In genomic region chr1:92536593-92537332, GRCh38 we compare ENCODE assay signal across 9 cellular contexts. TPM values are rescaled to one million over a fixed set of nuclear protein-coding genes. Genes with fewer than 3 reads are reported as not detected.
A peak's percentile ranks its signal among the peaks of the same experiment; 100 is the strongest.
DNase-seq lines count a peak whose midpoint lies in the region; ATAC-seq, FAIRE-seq and TF ChIP-seq lines count a peak whose summit lies in the region.
"Had no signal": no experiment of that assay in that cellular context is flagged by ENCODE, and none has a peak within 500 bp of the region (broad histone marks: within the 10 kb centered on the region; RNA-seq: fewer than 3 reads in every experiment).

No MANE protein-coding gene starts in this region.

- no peaks in the 10 kb centered on the region for H4K20me1 ChIP-seq in GM12878 (ENCODE audit: control insufficient read depth, insufficient read depth)

- H3K4me1 ChIP-seq in GM12878 (ENCODE audit: control insufficient read depth, insufficient read depth, low read length) (peaks cover 14% of the 10 kb centered on the region), spleen (peaks cover 12 to 35% (median 31%) of the 10 kb centered on the region in 6 donors)

- intact Hi-C loops in GM12878 (cut with micrococcal nuclease; ENCODE audit: unreplicated experiment) = loop anchor here (1.0 to 5.0 kb wide), 3 partner anchors 34 to 239 kb away; partner anchors contain the start of genes GFI1, GLMN and RPAP2
- intact Hi-C loops in spleen (cut with DNase I; ENCODE audit: low total_unique reads) = no loop called here

- WGBS in GM12878 (ENCODE audit: insufficient coverage, insufficient replicate concordance, low lambda C conversion rate, missing lambda C conversion rate) = 9% methylated on average over 3 of the region's 3 CpGs
- WGBS in spleen, 5 donors = 48 to 72% (median 55%) methylated on average over 3 of the region's 3 CpGs

- peak; percentile 41 for FAIRE-seq in GM12878 (lab: Jason Lieb, UNC)

- POLR2A ChIA-PET in GM12878 (lab: Charles Lee) = interaction anchor here (1.2 to 3.6 kb wide), 6 partner anchors 18 to 438 kb away, joined by 4 to 77 read pairs (median 10); partner anchors contain the start of gene GFI1

- CTCF ChIA-PET in GM12878 (lab: Yijun Ruan, JAX) = interaction anchor here (0.8 to 5.9 kb wide), 14 partner anchors 19 to 233 kb away, joined by 3 to 60 read pairs (median 6); partner anchors contain the start of gene GFI1

- in situ Hi-C loops in GM12878 (cut with MboI) = no loop called here

- no TSS peak for BruUV-seq in GM12878 (replicated peaks; lab: Mats Ljungman, UMichigan)

- ATAC-seq in GM19463 (IDR thresholded peaks at IDR 0.05; ENCODE audit: unreplicated experiment) (peak; percentile 59), HG03469 (IDR thresholded peaks at IDR 0.05; ENCODE audit: unreplicated experiment) (peak; percentile 62), GM12878 (peak; percentile 79)

- H3K4me3 ChIP-seq in GM12878 (no peak overlapping the region), spleen (no peak overlapping the region)

- TF ChIP-seq EP300 in GM12878 (IDR thresholded peaks at IDR 0.05; ENCODE audit: borderline replicate concordance in 1 of 2, control insufficient read depth in 1 of 2, low read depth in 2 of 2, low read length in 2 of 2) = peak; percentile 74 to 95; a peak in 3 of 4 replicates

- RAD21 ChIA-PET in GM12878 (lab: Charles Lee; ENCODE audit: unreplicated experiment) = interaction anchor here (0.7 to 3.6 kb wide), 21 partner anchors 17 to 227 kb away, joined by 3 to 138 read pairs (median 7); partner anchors contain the start of gene GFI1

- SMC1A ChIA-PET in GM12878 (lab: Charles Lee; ENCODE audit: uncharacterized antibody, unreplicated experiment) = interaction anchor here (0.7 to 3.6 kb wide), 28 partner anchors 11 to 234 kb away, joined by 3 to 100 read pairs (median 8); partner anchors contain the start of gene GFI1

- DNase-seq in Daoy (ENCODE audit: low read depth) = peak; percentile 35
- peak; percentile 82 for DNase-seq in GM12878 (ENCODE audit: low read depth, low spot score)
- DNase-seq in spleen = no peak
- no peak for DNase-seq in NCI-H1105 treated with DMSO at 0.1 percent for 48 hours (lab: John Stamatoyannopoulos, UW)
- DNase-seq in NCI-H748 (lab: John Stamatoyannopoulos, UW; ENCODE audit: unreplicated experiment) = no peak
- DNase-seq in activated CD8-positive, alpha-beta memory T cell treated with anti-CD3 and anti-CD28 coated beads, Interleukin-2, amount 50 U/mL, for 48 hours = no peak

- H3K27ac ChIP-seq in GM12878 (ENCODE audit: control insufficient read depth, insufficient read depth) = peak overlapping the region; percentile 33; the same call in 1 of the 2 replicates
- H3K27ac ChIP-seq in spleen = peak overlapping the region in 5 of 8 donors; percentile 22 to 62 (median 54)
- H3K27ac ChIP-seq: HL-60 had no signal

- no peak for TF ChIP-seq RAD21 in GM12878 (IDR thresholded peaks at IDR 0.05; ENCODE audit: insufficient read depth, low read depth, low read length)

- H3K9me3 ChIP-seq in GM12878 (replicated peaks; ENCODE audit: control insufficient read depth, insufficient read depth, low read length) (no peaks in the 10 kb centered on the region), spleen (peaks cover 0 to 6% (median 2%) of the 10 kb centered on the region in 8 donors)

- peak overlapping the region; percentile 34; the same call in 1 of the 2 replicates for H2AFZ ChIP-seq in GM12878 (ENCODE audit: control insufficient read depth, low read depth, low read length)

- H3K79me2 ChIP-seq in GM12878 (ENCODE audit: control insufficient read depth, insufficient read depth, low read length) = no peaks in the 10 kb centered on the region

- no peaks in the 10 kb centered on the region for H3K36me3 ChIP-seq in GM12878 (ENCODE audit: control insufficient read depth in 2 of 2, insufficient read depth in 2 of 2, low read length in 1 of 2)
- no peaks in the 10 kb centered on the region for H3K36me3 ChIP-seq in spleen

- H3K4me2 ChIP-seq in GM12878 (ENCODE audit: control insufficient read depth, insufficient read depth) = peak overlapping the region; percentile 76; the same call in 1 of the 2 replicates

- H3K27me3 ChIP-seq in GM12878 (replicated peaks in 1 of 2; ENCODE audit: control insufficient read depth in 2 of 2, insufficient read depth in 2 of 2, low read length in 1 of 2) (no peaks in the 10 kb centered on the region), spleen (replicated peaks in 1 of 7) (no peaks in the 10 kb centered on the region)

- TF ChIP-seq POLR2A in GM12878 (IDR thresholded peaks at IDR 0.05; ENCODE audit: low read depth, low read length) (no peak), spleen (IDR thresholded peaks at IDR 0.05) (no peak)

- peak overlapping the region; percentile 20 for H3K9ac ChIP-seq in GM12878 (ENCODE audit: control insufficient read depth, insufficient read depth, low read length)

- TF ChIP-seq CTCF in GM12878 (IDR thresholded peaks at IDR 0.05 in 2 of 3, conservative IDR thresholded peaks at IDR 0.05 in 1 of 3; ENCODE audit: control insufficient read depth in 2 of 3, extremely low read depth in 1 of 3, insufficient read depth in 1 of 3, low read depth in 3 of 3, low read length in 3 of 3) = no peak
- no peak for TF ChIP-seq CTCF in spleen (IDR thresholded peaks at IDR 0.05 in 8 of 11, conservative IDR thresholded peaks at IDR 0.05 in 3 of 11)

TF ChIP-seq in GM12878, 131 proteins besides CTCF, POLR2A, EP300 and RAD21 (continues in another document):
- no peak for TF ChIP-seq TAF1 (IDR thresholded peaks at IDR 0.05; ENCODE audit: borderline replicate concordance, low read depth, low read length)
- peak; percentile 74 for TF ChIP-seq NR2F1 (conservative IDR thresholded peaks at IDR 0.05)
- peak in 1 of 2 experiments; percentile 21; a peak in 1 of 4 replicates for TF ChIP-seq ETV6 (conservative IDR thresholded peaks at IDR 0.05 in 1 of 2, IDR thresholded peaks at IDR 0.05 in 1 of 2; ENCODE audit: borderline replicate concordance in 1 of 2, low read depth in 1 of 2)
- no peak for TF ChIP-seq LARP7 (IDR thresholded peaks at IDR 0.05)
- no peak for TF ChIP-seq PRDM15 (CRISPR knock-in tag; IDR thresholded peaks at IDR 0.05)
- TF ChIP-seq HDAC2 (IDR thresholded peaks at IDR 0.05) = no peak
- TF ChIP-seq SPI1 (IDR thresholded peaks at IDR 0.05; ENCODE audit: borderline replicate concordance, insufficient read depth, low read depth, low read length) = peak; percentile 51; the same call in 1 of the 2 replicates
- no peak for TF ChIP-seq TARDBP (IDR thresholded peaks at IDR 0.05; ENCODE audit: borderline replicate concordance)

RNA-seq across cellular contexts. Expression of gene GFI1, which starts 50.0 kb away (rescaled TPM):
- total RNA-seq in Daoy (2014; rRNA removed; shearing (Covaris generic)) = 0.06 and 0.30 TPM in 2 replicates
- 32.5 and 37.0 TPM in 2 replicates for total RNA-seq in GM12878 (2013; cell fraction: nucleolus; rRNA removed)
- 11.2 and 11.9 TPM in 2 replicates for total RNA-seq in GM12878 (2014; rRNA removed)
- total RNA-seq in GM12878 (2014; rRNA removed; fragmentation: Illumina TruSeq; extraction: Trizol) = 7.1 and 7.3 TPM in 2 replicates
- total RNA-seq in GM12878 (2021) = 12.4 and 13.0 TPM in 2 replicates
- polyA plus RNA-seq in GM12878 (2011; ENCODE audit: low read depth) = 3.1 TPM
- 14.1 and 18.3 TPM in 2 replicates for polyA plus RNA-seq in GM12878 (2011; rRNA removed)
- 19.1 and 25.6 TPM in 2 replicates for polyA plus RNA-seq in GM12878 (2011; cell fraction: cytosol; rRNA removed)
- 71.3 and 78.7 TPM in 2 replicates for polyA plus RNA-seq in GM12878 (2011; cell fraction: nucleus; rRNA removed)
- 3.7 and 5.5 TPM in 2 replicates for polyA plus RNA-seq in GM12878 (2012)
- 6.9 and 7.1 TPM in 2 replicates for polyA plus RNA-seq in GM12878 (2014; fragmentation: Illumina TruSeq; extraction: Trizol)
- 1 to 10 TPM; 1.8 to 2.2 TPM for polyA plus RNA-seq in GM12878 (2014; fragmentation: Nextera tagmentation; extraction: Ambion mirVana)
- polyA plus RNA-seq in GM12878 (2014; rRNA removed) = 9.5 and 11.6 TPM in 2 replicates
- polyA plus RNA-seq in GM12878 (2016; fragmentation: Nextera tagmentation; extraction: Ambion mirVana) = 1 to 10 TPM; 6.0 to 7.5 TPM
- 23.6 and 29.8 TPM in 2 replicates for polyA minus RNA-seq in GM12878 (2011; rRNA and poly(A)+ RNA removed)
- 10.5 and 13.4 TPM in 2 replicates for polyA minus RNA-seq in GM12878 (2011; cell fraction: cytosol; rRNA and poly(A)+ RNA removed)
- polyA minus RNA-seq in GM12878 (2011; cell fraction: nucleus; rRNA and poly(A)+ RNA removed) = 25.0 and 43.4 TPM in 2 replicates
- 10 to 100 TPM; 10.0 to 19.2 (median 13.2) TPM for total RNA-seq in spleen
- polyA plus RNA-seq in spleen = 1 to 10 TPM; 1.9 to 3.0 (median 2.3) TPM

Comparison
In these comparisons a context has a peak if more than half of its experiments do, and no peak if none do; other contexts are left out.
1. DNase-seq: peak in Daoy (single experiment) and GM12878 (single experiment); none in spleen (single experiment), NCI-H1105 treated with DMSO at 0.1 percent for 48 hours (single experiment), NCI-H748 (single experiment) and activated CD8-positive, alpha-beta memory T cell treated with anti-CD3 and anti-CD28 coated beads, Interleukin-2, amount 50 U/mL, for 48 hours (single experiment).
2. Peak in every context shown above with its lines, with median percentiles within 50 percentile points of each other: ATAC-seq.